Comparison of ENCODE assay signal across 1 cellular context in genomic region chr2:75545387-75545786, GRCh38.
TF ChIP-seq lines count a peak whose summit lies in the region.

No MANE protein-coding gene starts in this region.

TF ChIP-seq in IMR-90, 13 proteins besides CTCF, POLR2A, EP300 and RAD21:
- TF ChIP-seq MXI1 (IDR thresholded peaks at IDR 0.05; ENCODE audit: borderline replicate concordance, low read depth, low read length) (no peak), FOS (IDR thresholded peaks at IDR 0.05; ENCODE audit: low read depth, low read length) (no peak), ELK1 (IDR thresholded peaks at IDR 0.05; ENCODE audit: borderline replicate concordance, low read depth, low read length) (no peak), NFE2L2 (IDR thresholded peaks at IDR 0.05; ENCODE audit: low read depth, low read length) (no peak), MAZ (IDR thresholded peaks at IDR 0.05; ENCODE audit: borderline replicate concordance, low read depth, low read length) (no peak), CHD1 (IDR thresholded peaks at IDR 0.05; ENCODE audit: low read depth, low read length) (no peak), RFX5 (IDR thresholded peaks at IDR 0.05; ENCODE audit: low read depth, low read length) (no peak)
TF ChIP-seq in IMR-90: peak in this region for 0.
